Comparison of ENCODE assay signal across 14 cellular contexts in the genomic region with DNA sequence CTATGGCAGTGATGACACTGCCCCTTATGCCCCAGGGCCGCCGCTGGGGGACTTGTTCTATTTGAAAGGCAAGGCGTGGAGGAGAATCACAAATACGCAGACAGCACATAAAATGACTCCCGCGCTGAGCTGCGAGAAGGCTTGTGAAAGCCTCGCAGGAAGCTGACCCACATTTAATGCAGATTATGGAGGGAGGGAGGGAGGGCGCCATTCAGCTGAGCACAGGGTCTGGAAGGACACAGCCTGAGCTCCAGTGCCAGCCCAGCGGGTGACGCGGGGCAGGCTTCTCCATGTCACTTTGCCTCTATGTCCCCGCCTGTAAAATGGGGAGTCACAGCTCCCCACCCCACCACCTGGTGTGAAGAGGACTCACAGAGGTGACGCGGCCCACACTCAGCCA. TPM values are rescaled to one million over a fixed set of nuclear protein-coding genes. Genes with fewer than 3 reads are reported as not detected.
DNase-seq lines count a peak whose midpoint lies in the region; ATAC-seq and TF ChIP-seq lines count a peak whose summit lies in the region.
"Had no signal": no experiment of that assay in that cellular context is flagged by ENCODE, and none has a peak within 500 bp of the region (broad histone marks: within the 10 kb centered on the region; RNA-seq: fewer than 3 reads in every experiment).

No MANE protein-coding gene starts in this region.

- H3K4me3 Mint-ChIP-seq in H9 (0 out of 5 replicates have a peak overlapping the region, but pooled peaks of 1 of the 2 experiments have one; percentile 20), CD14-positive monocyte (no peak overlapping the region)
- H3K4me3 Mint-ChIP-seq: activated T-cell treated with anti-CD3 and anti-CD28 coated beads, Interleukin-2, amount 50 U/mL, for 24 hours had no signal

- H3K79me1 ChIP-seq in H9 (ENCODE audit: insufficient read depth, low read depth, low read length, poor library complexity, severe bottlenecking): no peaks in the 10 kb centered on the region

- H3K14ac ChIP-seq in H9 (ENCODE audit: insufficient read depth, low read length): no peak overlapping the region

- H3K27me3 Mint-ChIP-seq in H9 (ENCODE audit: low read depth) (peaks cover 5% of the 10 kb centered on the region), CD14-positive monocyte (ENCODE audit: low read depth in 3 of 3) (peaks cover 20 to 40% (median 27%) of the 10 kb centered on the region in 3 donors)

- WGBS in H9 (ENCODE audit: extremely low coverage, insufficient read length, low lambda C conversion rate): no CpG with 5 or more reads among the region's 15 CpGs
- 17 to 33% (median 20%) methylated on average over 15 of the region's 15 CpGs for WGBS in psoas muscle, 3 donors

- no peak overlapping the region for H4K91ac ChIP-seq in H9 (ENCODE audit: insufficient read length, low read depth, low read length)

- H3K36me3 ChIP-seq in WERI-Rb-1 (no peaks in the 10 kb centered on the region), psoas muscle (ENCODE audit: insufficient read depth in 1 of 2, low read depth in 1 of 2) (peaks cover 0 to 10% of the 10 kb centered on the region in 2 donors)
- H3K36me3 ChIP-seq: BLaER1, uterus had no signal

- no peak overlapping the region for H2BK120ac ChIP-seq in H9 (ENCODE audit: low read depth, low read length, poor library complexity, severe bottlenecking)

- H3K27ac Mint-ChIP-seq in H9 (no peak overlapping the region), CD14-positive monocyte (no peak overlapping the region)
- H3K27ac Mint-ChIP-seq: activated T-cell treated with anti-CD3 and anti-CD28 coated beads, Interleukin-2, amount 50 U/mL, for 24 hours had no signal

- no peak overlapping the region for H3K9ac ChIP-seq in H9 (ENCODE audit: extremely low read depth, insufficient read length, low read length)
- H3K9ac ChIP-seq: BLaER1 had no signal

- intact Hi-C loops in left cardiac atrium (cut with DNase I): no loop called here
- intact Hi-C loops in psoas muscle (cut with DNase I): no loop called here
- intact Hi-C loops in CD14-positive monocyte (cut with micrococcal nuclease): no loop called here

- H3K9me3 Mint-ChIP-seq in H9: peaks cover 5 to 6% of the 10 kb centered on the region in 2 experiments; a peak in 3 of 5 replicates
- H3K9me3 Mint-ChIP-seq in CD14-positive monocyte: peaks cover 0 to 6% (median 3%) of the 10 kb centered on the region in 7 donors

- H3K4me3 ChIP-seq in WERI-Rb-1 (ENCODE audit: low read depth, low read length): peak overlapping the region; percentile 39
- H3K4me3 ChIP-seq in psoas muscle: peak overlapping the region; percentile 31
- H3K4me3 ChIP-seq: BLaER1, uterus had no signal

- no peak overlapping the region for H3K23ac ChIP-seq in H9 (ENCODE audit: insufficient read length, low read depth, low read length)

- H4K5ac ChIP-seq in H9 (ENCODE audit: insufficient read length, low read depth, low read length): no peak overlapping the region

- peaks cover 22 to 32% of the 10 kb centered on the region in 2 experiments for H3K4me1 Mint-ChIP-seq in H9
- no peaks in the 10 kb centered on the region for H3K4me1 Mint-ChIP-seq in CD14-positive monocyte

- no peak overlapping the region for H2BK15ac ChIP-seq in H9 (ENCODE audit: low read depth, low read length)

- no peaks in the 10 kb centered on the region; the same call in 1 of the 2 replicates for H3K4me1 ChIP-seq in H9 (ENCODE audit: insufficient read depth, low read length)
- peaks cover 61% of the 10 kb centered on the region for H3K4me1 ChIP-seq in psoas muscle

- DNase-seq in H9 (peak; percentile 57), WERI-Rb-1 (peak; percentile 76), left cardiac atrium (no peak), psoas muscle (peak; percentile 70 to 86), GM10266 (ENCODE audit: extremely low spot score) (no peak), CD14-positive monocyte (ENCODE audit: low spot score) (no peak)
- DNase-seq: activated T-cell treated with anti-CD3 and anti-CD28 coated beads, Interleukin-2, amount 50 U/mL, for 24 hours; MM.1S; stimulated activated CD4-positive, alpha-beta T cell treated with anti-CD3 and anti-CD28 coated beads, Interleukin-4, amount 100 ng/mL, for 1 hour; T-helper 1 cell; uterus had no signal

- no peak overlapping the region for H3T11ph ChIP-seq in H9 (ENCODE audit: low read length)

- H3K4ac ChIP-seq in H9 (ENCODE audit: low read depth, low read length): no peak overlapping the region

- no peaks in the 10 kb centered on the region for H3K23me2 ChIP-seq in H9 (ENCODE audit: insufficient read length, low read depth, low read length, poor library complexity, severe bottlenecking)

- no peak for TF ChIP-seq CTCF in H9 (conservative IDR thresholded peaks at IDR 0.05)
- TF ChIP-seq CTCF in WERI-Rb-1 (IDR thresholded peaks at IDR 0.05; ENCODE audit: low read depth, low read length): 0 out of 2 replicates have a peak, but pooled peaks have one; percentile 2
- TF ChIP-seq CTCF in psoas muscle (IDR thresholded peaks at IDR 0.05): no peak
- no peak for TF ChIP-seq CTCF in GM10266 (IDR thresholded peaks at IDR 0.05; ENCODE audit: control insufficient read depth, insufficient read depth, low read depth, missing control alignments)
- no peak for TF ChIP-seq CTCF in CD14-positive monocyte (IDR thresholded peaks at IDR 0.05)

- H2BK20ac ChIP-seq in H9 (ENCODE audit: low read depth, low read length, poor library complexity, severe bottlenecking): no peak overlapping the region

- H4K20me1 ChIP-seq in H9 (ENCODE audit: control insufficient read depth, insufficient read depth, insufficient read length): no peaks in the 10 kb centered on the region

- no peak overlapping the region for H2AFZ ChIP-seq in H9 (ENCODE audit: low read length)

- no peak overlapping the region for H3K4me2 ChIP-seq in H9 (ENCODE audit: insufficient read depth, insufficient read length, low read length)
- H3K4me2 ChIP-seq: BLaER1 had no signal

- no peak overlapping the region for H3K56ac ChIP-seq in H9 (ENCODE audit: insufficient read length, low read depth, low read length)

- no peak overlapping the region for H4K8ac ChIP-seq in H9 (replicated peaks; ENCODE audit: insufficient read length, low read depth, low read length)

- H3K36me3 Mint-ChIP-seq in H9 (ENCODE audit: insufficient read depth in 1 of 3, low read depth in 3 of 3): peaks cover 2 to 4% (median 3%) of the 10 kb centered on the region in 3 experiments; a peak in 2 of 7 replicates
- no peaks in the 10 kb centered on the region for H3K36me3 Mint-ChIP-seq in CD14-positive monocyte

- no peaks in the 10 kb centered on the region for H3K79me2 ChIP-seq in H9 (ENCODE audit: insufficient read depth, low read length)

- H3K9me3 ChIP-seq in H9 (ENCODE audit: control insufficient read depth, low read depth, low read length) (no peaks in the 10 kb centered on the region), WERI-Rb-1 (ENCODE audit: severe bottlenecking) (no peaks in the 10 kb centered on the region), psoas muscle (no peaks in the 10 kb centered on the region)
- H3K9me3 ChIP-seq: uterus had no signal

- no peak overlapping the region for H2BK12ac ChIP-seq in H9 (ENCODE audit: insufficient read length, low read depth, low read length)

- H3K27ac ChIP-seq in H9 (ENCODE audit: insufficient read length, low read depth, low read length): no peak overlapping the region
- H3K27ac ChIP-seq in WERI-Rb-1: peak overlapping the region; percentile 7; the same call in 1 of the 2 replicates
- H3K27ac ChIP-seq in psoas muscle: peak overlapping the region; percentile 88
- H3K27ac ChIP-seq: BLaER1, uterus had no signal

- ATAC-seq in left cardiac atrium: peak; percentile 8 to 32
- ATAC-seq in psoas muscle: peak; percentile 54 to 71 (median 61)
- no peak for ATAC-seq in HG02970 (IDR thresholded peaks at IDR 0.05; ENCODE audit: low FRiP score, unreplicated experiment)
- ATAC-seq: Panc1 had no signal

- no peak overlapping the region for H3K18ac ChIP-seq in H9 (ENCODE audit: insufficient read length, low read depth, low read length)

- no peak overlapping the region for H2BK5ac ChIP-seq in H9 (ENCODE audit: insufficient read length, low read length)

- H3K27me3 ChIP-seq in H9 (ENCODE audit: insufficient read depth, low read length): no peaks in the 10 kb centered on the region
- no peaks in the 10 kb centered on the region for H3K27me3 ChIP-seq in WERI-Rb-1 (ENCODE audit: insufficient read depth, low read depth, severe bottlenecking)
- no peaks in the 10 kb centered on the region for H3K27me3 ChIP-seq in psoas muscle (ENCODE audit: insufficient read depth in 3 of 3, low read length in 2 of 3)
- H3K27me3 ChIP-seq: BLaER1, uterus had no signal

- H2AK5ac ChIP-seq in H9 (ENCODE audit: insufficient read length, low read length): no peak overlapping the region

RNA-seq across cellular contexts. Expression of gene ABLIM2, which starts 14.3 kb away (rescaled TPM):
- total RNA-seq in H9 (2021) (0.90 and 1.0 TPM in 2 replicates), left cardiac atrium (10 to 100 TPM; 14.3 to 23.1 TPM), psoas muscle (100 to 1,000 TPM; 127 to 956 (median 461) TPM)
- polyA plus RNA-seq in psoas muscle (100 to 1,000 TPM in 2 of 3 donors, 10 to 100 TPM in 1; 82.2 to 295 (median 123) TPM), CD14-positive monocyte (not detected)

RNA-seq across cellular contexts. Expression of gene SH3TC1, which starts 54.7 kb away (rescaled TPM):
- total RNA-seq in H9 (2021): 0.39 and 0.74 TPM in 2 replicates
- 10 to 100 TPM; 11.7 to 30.9 TPM for total RNA-seq in left cardiac atrium
- total RNA-seq in psoas muscle: 1 to 10 TPM; 4.6 to 7.9 (median 4.9) TPM
- 1 to 10 TPM; 1.9 to 5.0 (median 4.0) TPM for polyA plus RNA-seq in psoas muscle
- 10 to 100 TPM; 36.9 to 41.9 TPM for polyA plus RNA-seq in CD14-positive monocyte

Comparison
In these comparisons a context has a peak if more than half of its experiments do, and no peak if none do; other contexts are left out.
1. DNase-seq: peak in H9 (single experiment), WERI-Rb-1 (single experiment) and psoas muscle (2 of 2); none in left cardiac atrium (single experiment), GM10266 (single experiment) and CD14-positive monocyte (single experiment).
2. RNA of gene ABLIM2, which starts 14.3 kb away (total RNA-seq): 127 to 956 TPM in psoas muscle; 14.3 to 23.1 TPM in left cardiac atrium and 0.90 to 1.0 TPM in H9; every median in the first group is over 4 times any median in the second.